23 cellular contexts compared by ENCODE assay signal in the genomic region with DNA sequence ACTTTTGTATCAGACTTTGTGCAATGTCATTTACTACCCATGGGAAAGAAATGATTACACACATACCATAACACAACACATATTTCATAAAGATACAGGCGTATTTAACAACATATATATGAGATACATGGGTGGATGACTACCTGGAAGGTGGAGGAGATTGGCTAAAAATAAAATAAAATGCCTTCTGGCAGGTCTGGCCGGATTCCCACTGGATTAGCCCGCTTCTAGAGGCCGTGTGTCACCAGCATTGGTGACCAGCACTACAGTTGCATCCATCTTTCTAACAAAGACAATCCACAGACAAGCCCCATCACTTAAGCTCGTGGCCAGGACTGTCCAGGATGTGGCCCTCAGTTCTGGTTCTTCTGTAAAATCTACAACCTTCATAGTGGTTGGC.
"Had no signal": no experiment of that assay in that cellular context is flagged by ENCODE, and none has a peak within 500 bp of the region (broad histone marks: within the 10 kb centered on the region; RNA-seq: fewer than 3 reads in every experiment).

No MANE protein-coding gene starts in this region.

- H3K36me3 ChIP-seq: neural progenitor cell, ovary, right lobe of liver, sigmoid colon, thoracic aorta, thyroid gland, upper lobe of right lung, uterus had no signal

- H3K27ac ChIP-seq: neural progenitor cell, ovary, parathyroid adenoma, psoas muscle, right lobe of liver, sigmoid colon, stomach, thoracic aorta, thyroid gland, tibial nerve, upper lobe of right lung, uterus had no signal

- H3K9ac ChIP-seq: neural progenitor cell, parathyroid adenoma had no signal

- DNase-seq: natural killer cell; occipital lobe; ovary; posterior cingulate gyrus; psoas muscle; right cardiac atrium; right lobe of liver; sigmoid colon; small intestine; stimulated activated CD4-positive, alpha-beta T cell treated with anti-CD3 and anti-CD28 coated beads, Interleukin-15, amount 100 ng/mL, for 24 hours; stimulated activated CD4-positive, alpha-beta T cell treated with anti-CD3 and anti-CD28 coated beads, Interleukin-2, amount 100 ng/mL, for 24 hours; stimulated activated CD4-positive, alpha-beta T cell treated with anti-CD3 and anti-CD28 coated beads, Interleukin-2, amount 100 ng/mL, for 48 hours; stimulated activated CD4-positive, alpha-beta T cell treated with anti-CD3 and anti-CD28 coated beads, Interleukin-4, amount 100 ng/mL, for 24 hours; stimulated activated naive B cell treated with anti-CD40 and anti-IgM and Interleukin-4, amounts not matched to agents 10 μg/mL and 1 μg/mL and 100 μg/mL, for 72 hours; stimulated activated naive CD4-positive, alpha-beta T cell treated with Interleukin-2 at 50 U/mL for 16 hours; stomach; thyroid gland; upper lobe of right lung; uterus had no signal

- H3K4me2 ChIP-seq: neural progenitor cell had no signal

- H3K27me3 ChIP-seq: neural progenitor cell, ovary, right lobe of liver, sigmoid colon, stomach, thyroid gland, tibial nerve, upper lobe of right lung, uterus had no signal

- H3K4me3 ChIP-seq: neural progenitor cell, ovary, psoas muscle, right lobe of liver, sigmoid colon, stomach, thoracic aorta, thyroid gland, tibial nerve, upper lobe of right lung, uterus had no signal

- H3K4me1 ChIP-seq: neural progenitor cell, parathyroid adenoma, psoas muscle, right lobe of liver, sigmoid colon, stomach, thyroid gland, tibial nerve, upper lobe of right lung, uterus had no signal

- H2AFZ ChIP-seq: neural progenitor cell, parathyroid adenoma had no signal

- H3K9me3 ChIP-seq: ovary, psoas muscle, right lobe of liver, sigmoid colon, stomach, thyroid gland, upper lobe of right lung, uterus had no signal

- H3K79me2 ChIP-seq: parathyroid adenoma had no signal

- FAIRE-seq: small intestine had no signal
